ENCODE assay signal across 8 cellular contexts in the genomic region with DNA sequence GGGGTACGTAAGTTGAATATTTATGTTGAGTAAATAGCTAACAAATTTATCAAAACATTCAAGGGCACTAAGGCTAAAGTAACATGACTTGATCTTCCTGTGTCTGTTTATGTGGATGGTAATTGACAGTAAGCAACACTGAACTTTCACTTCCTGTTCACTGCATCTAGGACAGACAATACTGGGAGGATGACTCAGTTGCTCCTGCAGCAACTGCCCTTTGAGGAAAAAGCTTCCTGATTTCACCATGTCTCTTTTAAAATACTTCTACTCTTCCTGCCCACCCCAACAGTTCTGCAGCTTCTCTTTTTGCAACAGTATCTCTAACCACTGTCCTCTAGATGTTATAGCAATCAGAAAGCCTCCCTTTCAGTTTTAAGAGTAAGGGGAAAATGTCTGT.
A peak's percentile ranks its signal among the peaks of the same experiment; 100 is the strongest.
DNase-seq lines count a peak whose midpoint lies in the region; ATAC-seq and TF ChIP-seq lines count a peak whose summit lies in the region.

No MANE protein-coding gene starts in this region.

- H3K9me3 Mint-ChIP-seq in activated naive CD8-positive, alpha-beta T cell treated with anti-CD3 and anti-CD28 coated beads, Interleukin-2, amount 50 U/mL, for 24 hours, result peaks cover 12% of the 10 kb centered on the region

- H3K4me1 Mint-ChIP-seq in activated naive CD8-positive, alpha-beta T cell treated with anti-CD3 and anti-CD28 coated beads, Interleukin-2, amount 50 U/mL, for 24 hours, result peaks cover 4% of the 10 kb centered on the region

- H3K79me2 ChIP-seq in KMS-11 (ENCODE audit: insufficient read depth, low read depth), result no peaks in the 10 kb centered on the region

- H3K27me3 Mint-ChIP-seq in activated naive CD8-positive, alpha-beta T cell treated with anti-CD3 and anti-CD28 coated beads, Interleukin-2, amount 50 U/mL, for 24 hours, result no peaks in the 10 kb centered on the region

- H4K20me1 ChIP-seq in KMS-11 (ENCODE audit: insufficient read depth), result no peaks in the 10 kb centered on the region

- no peak overlapping the region for H3K4me3 ChIP-seq in KMS-11 (IDR thresholded peaks at IDR 0.05; ENCODE audit: insufficient read depth, low read depth, low read length)

- peak overlapping the region; percentile 72 for H2AFZ ChIP-seq in KMS-11 (ENCODE audit: low read depth)

- peak; percentile 10 for DNase-seq in AG09319 (ENCODE audit: extremely low read depth, low read depth)
- peak; percentile 80 to 81 for DNase-seq in dermis microvascular lymphatic vessel endothelial cell (ENCODE audit: low read depth in 2 of 2)
- DNase-seq in non-pigmented ciliary epithelial cell (ENCODE audit: low read depth), result peak; percentile 43
- no peak for DNase-seq in activated CD4-positive, CD25-positive, alpha-beta regulatory T cell (lab: John Stamatoyannopoulos, UW)
- DNase-seq in activated naive CD8-positive, alpha-beta T cell treated with anti-CD3 and anti-CD28 coated beads, Interleukin-2, amount 50 U/mL, for 24 hours, result no peak
- DNase-seq in SHP77 treated with DMSO at 0.1 percent for 48 hours (lab: John Stamatoyannopoulos, UW), result no peak

- H3K27ac ChIP-seq in KMS-11, result peak overlapping the region; percentile 72

- H3K4me3 Mint-ChIP-seq in activated naive CD8-positive, alpha-beta T cell treated with anti-CD3 and anti-CD28 coated beads, Interleukin-2, amount 50 U/mL, for 24 hours, result no peak overlapping the region

- H3K36me3 ChIP-seq in KMS-11 (ENCODE audit: insufficient read depth), result no peaks in the 10 kb centered on the region

- H3K9ac ChIP-seq in KMS-11, result peak overlapping the region; percentile 36; the same call in 1 of the 2 replicates

- H3K4me1 ChIP-seq in KMS-11 (ENCODE audit: low read depth, poor library complexity, severe bottlenecking), result peaks cover 35% of the 10 kb centered on the region

- H3K27ac Mint-ChIP-seq in activated naive CD8-positive, alpha-beta T cell treated with anti-CD3 and anti-CD28 coated beads, Interleukin-2, amount 50 U/mL, for 24 hours, result no peak overlapping the region

- TF ChIP-seq CTCF in AG09319 (IDR thresholded peaks at IDR 0.05; ENCODE audit: low read depth, low read length) (no peak), KMS-11 (conservative IDR thresholded peaks at IDR 0.05; ENCODE audit: low read depth, low read length) (no peak)

- no peaks in the 10 kb centered on the region for H3K36me3 Mint-ChIP-seq in activated naive CD8-positive, alpha-beta T cell treated with anti-CD3 and anti-CD28 coated beads, Interleukin-2, amount 50 U/mL, for 24 hours (ENCODE audit: low read depth)

- H3K27me3 ChIP-seq in KMS-11 (ENCODE audit: insufficient read depth, low read depth), result no peaks in the 10 kb centered on the region

- peak; percentile 74 for ATAC-seq in GM21367 (IDR thresholded peaks at IDR 0.05; ENCODE audit: unreplicated experiment)
- no peak for ATAC-seq in activated naive CD8-positive, alpha-beta T cell treated with anti-CD3 and anti-CD28 coated beads, Interleukin-2, amount 50 U/mL, for 24 hours

- H3K4me2 ChIP-seq in KMS-11, result peak overlapping the region; percentile 81

Comparison
In these comparisons a context has a peak if more than half of its experiments do, and no peak if none do; other contexts are left out.
1. DNase-seq: peak in AG09319 (single experiment), dermis microvascular lymphatic vessel endothelial cell (2 of 2) and non-pigmented ciliary epithelial cell (single experiment); none in activated CD4-positive, CD25-positive, alpha-beta regulatory T cell (0 of 4), activated naive CD8-positive, alpha-beta T cell treated with anti-CD3 and anti-CD28 coated beads, Interleukin-2, amount 50 U/mL, for 24 hours (single experiment) and SHP77 treated with DMSO at 0.1 percent for 48 hours (single experiment).